ENCODE assay signal across 8 cellular contexts in genomic region chr9:136439550-136440408, GRCh38. TPM values are rescaled to one million over a fixed set of nuclear protein-coding genes. Genes with fewer than 3 reads are reported as not detected.
DNase-seq lines count a peak whose midpoint lies in the region; ATAC-seq and TF ChIP-seq lines count a peak whose summit lies in the region.

A gene with protein sequence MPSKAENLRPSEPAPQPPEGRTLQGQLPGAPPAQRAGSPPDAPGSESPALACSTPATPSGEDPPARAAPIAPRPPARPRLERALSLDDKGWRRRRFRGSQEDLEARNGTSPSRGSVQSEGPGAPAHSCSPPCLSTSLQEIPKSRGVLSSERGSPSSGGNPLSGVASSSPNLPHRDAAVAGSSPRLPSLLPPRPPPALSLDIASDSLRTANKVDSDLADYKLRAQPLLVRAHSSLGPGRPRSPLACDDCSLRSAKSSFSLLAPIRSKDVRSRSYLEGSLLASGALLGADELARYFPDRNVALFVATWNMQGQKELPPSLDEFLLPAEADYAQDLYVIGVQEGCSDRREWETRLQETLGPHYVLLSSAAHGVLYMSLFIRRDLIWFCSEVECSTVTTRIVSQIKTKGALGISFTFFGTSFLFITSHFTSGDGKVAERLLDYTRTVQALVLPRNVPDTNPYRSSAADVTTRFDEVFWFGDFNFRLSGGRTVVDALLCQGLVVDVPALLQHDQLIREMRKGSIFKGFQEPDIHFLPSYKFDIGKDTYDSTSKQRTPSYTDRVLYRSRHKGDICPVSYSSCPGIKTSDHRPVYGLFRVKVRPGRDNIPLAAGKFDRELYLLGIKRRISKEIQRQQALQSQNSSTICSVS (minus strand): TSS chr9:136439845. CDS start chr9:136439419, 426 bp downstream.

- TF ChIP-seq CTCF in choroid plexus epithelial cell (conservative IDR thresholded peaks at IDR 0.05; ENCODE audit: low read depth, low read length) = peak; percentile 48

- intact Hi-C loops in left colon (cut with DNase I, micrococcal nuclease) = no loop called here

- ATAC-seq in HG02610 (IDR thresholded peaks at IDR 0.05; ENCODE audit: unreplicated experiment) (peak; percentile 60), left colon (peak; percentile 84)

- peak within 1 kb of the TSS; percentile 81 for H3K4me3 ChIP-seq in choroid plexus epithelial cell (ENCODE audit: low read depth, low read length)

- DNase-seq in DMS153 (lab: John Stamatoyannopoulos, UW) (peak; percentile 6), DMS153 treated with DMSO at 0.1 percent for 48 hours (lab: John Stamatoyannopoulos, UW; ENCODE audit: unreplicated experiment) (no peak), NCI-H2029 (lab: John Stamatoyannopoulos, UW) (peak; percentile 53), choroid plexus epithelial cell (ENCODE audit: low read depth) (peak; percentile 69), left colon (peak; percentile 58 to 77)
- peak; percentile 75 to 78 for DNase-seq in activated CD4-positive, alpha-beta T cell treated with anti-CD3 and anti-CD28 coated beads for 24 hours (ENCODE audit: low read depth in 2 of 2)
- DNase-seq in stimulated activated CD4-positive, alpha-beta T cell treated with anti-CD3 and anti-CD28 coated beads, Interleukin-1b, Interleukin-23, amount 100 ng/mL, for 48 hours = peak; percentile 76

RNA-seq across cellular contexts. Expression of the gene that starts here (rescaled TPM):
- total RNA-seq in left colon = 10 to 100 TPM; 10.5 to 11.0 TPM
